ENCODE assay signal across 20 cellular contexts in genomic region chr1:115530407-115530806, GRCh38.
DNase-seq lines count a peak whose midpoint lies in the region; ATAC-seq and TF ChIP-seq lines count a peak whose summit lies in the region.
"Had no signal": no experiment of that assay in that cellular context is flagged by ENCODE, and none has a peak within 500 bp of the region (broad histone marks: within the 10 kb centered on the region; RNA-seq: fewer than 3 reads in every experiment).

No MANE protein-coding gene starts in this region.

- H3K4me1 Mint-ChIP-seq in nephron (peaks cover 55% of the 10 kb centered on the region), WTC11 (peaks cover 66% of the 10 kb centered on the region)

- H3K4me3 ChIP-seq in LNCaP clone FGC (ENCODE audit: low read depth, low read length) = no peak overlapping the region
- H3K4me3 ChIP-seq: lung, tibial nerve had no signal

- H3K4me3 Mint-ChIP-seq in nephron = no peak overlapping the region
- no peak overlapping the region for H3K4me3 Mint-ChIP-seq in WTC11
- H3K4me3 Mint-ChIP-seq: activated CD4-positive, alpha-beta T cell treated with anti-CD3 and anti-CD28 coated beads, Interleukin-2, amount 10 ng/mL, durations not matched to agents 24 days and 14 days; activated T-cell treated with anti-CD3 and anti-CD28 coated beads, Interleukin-2, amount 50 U/mL, for 24 hours; CD8-positive, alpha-beta T cell; dendritic cell treated with granulocyte-macrophage colony-stimulating factor and Interleukin-4, amounts not matched to agents 40 ng/mL and 50 ng/mL, for 4 days; natural killer cell treated with Interleukin-12 subunit alpha and Interleukin-12 subunit beta and Interleukin-15 and Interleukin-18, amount 100 ng/mL, for 72 hours had no signal

- H3K9me3 Mint-ChIP-seq in nephron (peaks cover 2% of the 10 kb centered on the region), WTC11 (peaks cover 5% of the 10 kb centered on the region)
- H3K9me3 Mint-ChIP-seq: activated CD4-positive, alpha-beta T cell treated with anti-CD3 and anti-CD28 coated beads, Interleukin-2, amount 10 ng/mL, durations not matched to agents 24 days and 14 days; activated T-cell treated with anti-CD3 and anti-CD28 coated beads, Interleukin-2, amount 50 U/mL, for 24 hours; dendritic cell treated with granulocyte-macrophage colony-stimulating factor and Interleukin-4, amounts not matched to agents 40 ng/mL and 50 ng/mL, for 4 days; natural killer cell treated with Interleukin-12 subunit alpha and Interleukin-12 subunit beta and Interleukin-15 and Interleukin-18, amount 100 ng/mL, for 72 hours had no signal

- DNase-seq in EH (ENCODE audit: low read depth) (peak; percentile 82), LNCaP clone FGC (ENCODE audit: low read depth) (peak; percentile 17), dermis blood vessel endothelial cell (peak; percentile 41), HT-29 (ENCODE audit: low spot score) (no peak), activated T-cell treated with anti-CD3 and anti-CD28 coated beads for 4 hours (no peak), WTC11 (ENCODE audit: low spot score) (no peak)
- DNase-seq: activated CD4-positive, alpha-beta T cell treated with anti-CD3 and anti-CD28 coated beads, Interleukin-2, amount 10 ng/mL, durations not matched to agents 24 days and 14 days; activated T-cell treated with anti-CD3 and anti-CD28 coated beads, Interleukin-2, amount 50 U/mL, for 24 hours; CD8-positive, alpha-beta T cell; foreskin keratinocyte; GF-D8; NCI-H1048; right cardiac atrium; stimulated activated CD4-positive, alpha-beta T cell treated with anti-CD3 and anti-CD28 coated beads, Interleukin-4, amount 100 ng/mL, for 1 hour had no signal

- H3K27ac Mint-ChIP-seq in nephron (peak overlapping the region; percentile 74 to 86 (median 82)), WTC11 (no peak overlapping the region)
- H3K27ac Mint-ChIP-seq: activated CD4-positive, alpha-beta T cell treated with anti-CD3 and anti-CD28 coated beads, Interleukin-2, amount 10 ng/mL, durations not matched to agents 24 days and 14 days; activated T-cell treated with anti-CD3 and anti-CD28 coated beads, Interleukin-2, amount 50 U/mL, for 24 hours; CD8-positive, alpha-beta T cell; dendritic cell treated with granulocyte-macrophage colony-stimulating factor and Interleukin-4, amounts not matched to agents 40 ng/mL and 50 ng/mL, for 4 days; natural killer cell treated with Interleukin-12 subunit alpha and Interleukin-12 subunit beta and Interleukin-15 and Interleukin-18, amount 100 ng/mL, for 72 hours had no signal

- POLR2A ChIA-PET in WTC11 (lab: Charles Lee) = no interaction called here

- H3K36me3 Mint-ChIP-seq in nephron (ENCODE audit: low read depth) = no peaks in the 10 kb centered on the region
- H3K36me3 Mint-ChIP-seq in WTC11 = no peaks in the 10 kb centered on the region
- H3K36me3 Mint-ChIP-seq: CD8-positive, alpha-beta T cell; natural killer cell treated with Interleukin-12 subunit alpha and Interleukin-12 subunit beta and Interleukin-15 and Interleukin-18, amount 100 ng/mL, for 72 hours had no signal

- TF ChIP-seq CTCF in LNCaP clone FGC (IDR thresholded peaks at IDR 0.05; ENCODE audit: control insufficient read depth, extremely low read depth, insufficient read depth) (no peak), nephron (IDR thresholded peaks at IDR 0.05; ENCODE audit: unreplicated experiment in 3 of 3) (no peak), WTC11 (IDR thresholded peaks at IDR 0.05) (no peak)

- CTCF ChIA-PET in WTC11 (lab: Charles Lee) = no interaction called here

- H3K27me3 Mint-ChIP-seq in nephron (ENCODE audit: low read depth) (no peaks in the 10 kb centered on the region), WTC11 (ENCODE audit: low read depth) (no peaks in the 10 kb centered on the region)
- H3K27me3 Mint-ChIP-seq: activated T-cell treated with anti-CD3 and anti-CD28 coated beads, Interleukin-2, amount 50 U/mL, for 24 hours; dendritic cell treated with granulocyte-macrophage colony-stimulating factor and Interleukin-4, amounts not matched to agents 40 ng/mL and 50 ng/mL, for 4 days had no signal

- no peak for ATAC-seq in HG02798 (IDR thresholded peaks at IDR 0.05; ENCODE audit: poor library complexity, unreplicated experiment)
- no peak for ATAC-seq in WTC11
- ATAC-seq: CD8-positive, alpha-beta T cell; foreskin keratinocyte; natural killer cell treated with Interleukin-12 subunit alpha and Interleukin-12 subunit beta and Interleukin-15 and Interleukin-18, amount 100 ng/mL, for 72 hours had no signal

TF ChIP-seq in WTC11, 78 proteins besides CTCF, POLR2A, EP300 and RAD21:
- TF ChIP-seq, protein P1, sequence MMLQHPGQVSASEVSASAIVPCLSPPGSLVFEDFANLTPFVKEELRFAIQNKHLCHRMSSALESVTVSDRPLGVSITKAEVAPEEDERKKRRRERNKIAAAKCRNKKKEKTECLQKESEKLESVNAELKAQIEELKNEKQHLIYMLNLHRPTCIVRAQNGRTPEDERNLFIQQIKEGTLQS (CRISPR knock-in tag; conservative IDR thresholded peaks at IDR 0.05) = no peak
- TF ChIP-seq RELA (CRISPR knock-in tag; IDR thresholded peaks at IDR 0.05; ENCODE audit: borderline replicate concordance) (no peak), OVOL2 (CRISPR knock-in tag; IDR thresholded peaks at IDR 0.05; ENCODE audit: borderline replicate concordance) (no peak)
- TF ChIP-seq, protein P2, sequence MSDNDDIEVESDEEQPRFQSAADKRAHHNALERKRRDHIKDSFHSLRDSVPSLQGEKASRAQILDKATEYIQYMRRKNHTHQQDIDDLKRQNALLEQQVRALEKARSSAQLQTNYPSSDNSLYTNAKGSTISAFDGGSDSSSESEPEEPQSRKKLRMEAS (CRISPR knock-in tag; IDR thresholded peaks at IDR 0.05) = no peak

Comparison
In these comparisons a context has a peak if more than half of its experiments do, and no peak if none do; other contexts are left out.
1. DNase-seq: peak in EH (single experiment), LNCaP clone FGC (single experiment) and dermis blood vessel endothelial cell (single experiment); none in HT-29 (single experiment), activated T-cell treated with anti-CD3 and anti-CD28 coated beads for 4 hours (single experiment) and WTC11 (single experiment).